In the genomic region with DNA sequence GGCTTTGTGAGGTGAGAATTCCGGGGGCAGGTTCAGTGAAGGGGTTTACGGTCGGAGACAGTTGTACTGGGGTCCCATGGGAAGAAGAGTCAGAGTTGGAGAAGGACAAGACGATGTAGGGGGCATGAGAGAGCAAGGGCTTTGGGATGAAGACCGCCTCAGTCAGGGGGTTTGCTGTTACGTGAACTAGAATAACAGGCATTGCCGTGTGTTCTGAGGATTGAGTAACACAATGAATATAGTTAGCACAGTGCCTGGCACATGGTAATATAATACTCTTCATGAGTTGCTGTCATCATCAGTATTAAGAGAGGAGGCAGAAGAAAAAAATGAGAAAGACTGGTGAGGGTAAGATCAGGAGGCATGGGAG, we compare ENCODE assay signal across 2 cellular contexts.
TF ChIP-seq lines count a peak whose summit lies in the region.

No MANE protein-coding gene starts in this region.

TF ChIP-seq in SK-N-SH, 30 proteins besides CTCF, POLR2A, EP300 and RAD21 (continued from another document):
- no peak for TF ChIP-seq RXRA (IDR thresholded peaks at IDR 0.05; ENCODE audit: borderline replicate concordance, low read depth)
- TF ChIP-seq GABPA (IDR thresholded peaks at IDR 0.05; ENCODE audit: low read depth): no peak
- no peak for TF ChIP-seq TAF1 (IDR thresholded peaks at IDR 0.05; ENCODE audit: borderline replicate concordance, low read depth, low read length)
- TF ChIP-seq RFX5 (IDR thresholded peaks at IDR 0.05; ENCODE audit: low read length): no peak
TF ChIP-seq in SK-N-SH: peak in this region for 0.

TF ChIP-seq in SK-N-SH treated with all-trans-retinoic acid at 6 μM for 48 hours, 23 proteins besides CTCF, POLR2A, EP300 and RAD21:
- TF ChIP-seq CSRNP3 (CRISPR knock-in tag; IDR thresholded peaks at IDR 0.05) (no peak), TOX (CRISPR knock-in tag; IDR thresholded peaks at IDR 0.05; ENCODE audit: borderline replicate concordance) (no peak), SNAI2 (CRISPR knock-in tag; IDR thresholded peaks at IDR 0.05) (no peak), ZNF70 (CRISPR knock-in tag; IDR thresholded peaks at IDR 0.05) (no peak), POU6F1 (CRISPR knock-in tag; IDR thresholded peaks at IDR 0.05; ENCODE audit: borderline replicate concordance, low read depth) (no peak), RARB (CRISPR knock-in tag; IDR thresholded peaks at IDR 0.05) (no peak)
